Comparison of ENCODE assay signal across 1 cellular context in the genomic region with DNA sequence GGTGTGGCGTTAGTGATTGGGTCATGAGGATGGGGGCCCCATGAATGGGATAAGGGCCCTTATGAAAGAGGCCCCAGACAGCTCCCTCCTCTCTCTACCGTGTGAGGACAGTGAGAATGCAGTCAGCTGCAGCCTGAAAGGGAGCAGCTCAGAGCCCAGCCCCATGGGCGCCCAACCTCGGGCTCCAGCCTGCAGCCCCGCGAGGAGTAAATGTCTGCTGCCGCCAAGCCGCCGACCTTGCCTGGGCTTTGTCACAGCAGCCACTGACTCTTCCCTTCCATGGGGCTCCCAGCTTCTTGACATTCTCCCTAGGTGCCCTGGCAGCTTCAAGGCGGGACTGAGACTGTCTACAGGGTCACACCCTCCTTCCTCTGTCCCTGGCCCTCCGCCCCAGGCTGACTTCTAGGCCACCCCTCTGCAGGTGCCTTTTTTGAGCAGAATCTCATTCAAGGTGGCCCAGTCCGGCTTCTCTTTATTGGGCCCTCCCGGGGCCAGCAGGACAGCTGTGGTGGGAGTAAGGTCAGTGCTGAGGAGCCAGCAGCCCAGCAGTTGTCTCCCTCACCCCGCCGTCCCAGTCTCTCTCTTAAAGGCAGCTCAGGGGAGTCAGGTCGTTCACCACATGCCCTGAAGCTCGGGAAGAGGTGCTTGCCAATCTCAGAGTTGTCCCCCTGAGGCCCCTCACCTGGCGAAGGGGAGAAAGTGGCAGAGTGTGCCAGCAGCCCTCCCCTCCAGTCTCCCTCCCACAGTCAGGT.
TF ChIP-seq lines count a peak whose summit lies in the region.

No MANE protein-coding gene starts in this region.

TF ChIP-seq in IMR-90, 13 proteins besides CTCF, POLR2A, EP300 and RAD21 (continued from another document):
- TF ChIP-seq ELK1 (IDR thresholded peaks at IDR 0.05; ENCODE audit: borderline replicate concordance, low read depth, low read length), result no peak
- TF ChIP-seq MXI1 (IDR thresholded peaks at IDR 0.05; ENCODE audit: borderline replicate concordance, low read depth, low read length), result no peak
